16 cellular contexts compared by ENCODE assay signal in the genomic region with DNA sequence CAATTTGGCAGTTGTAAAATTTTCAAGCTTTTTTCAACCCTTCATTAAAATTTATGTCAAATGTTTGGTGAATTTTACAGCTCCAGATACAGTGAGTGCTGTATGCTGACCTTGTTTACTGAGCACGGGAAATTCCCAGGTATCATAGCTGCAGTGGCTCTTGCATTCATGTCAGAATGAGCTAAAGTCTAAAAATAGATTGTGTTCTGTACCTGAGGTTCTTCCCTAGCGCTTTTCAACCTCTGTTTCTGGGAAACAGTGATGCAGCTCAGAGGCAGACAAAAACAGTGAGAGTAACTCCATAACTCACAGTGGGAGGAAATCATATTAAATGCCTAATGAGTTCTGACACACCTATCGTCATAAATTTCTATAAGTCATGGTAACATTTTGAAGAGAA.
A peak's percentile ranks its signal among the peaks of the same experiment; 100 is the strongest.
DNase-seq lines count a peak whose midpoint lies in the region; ATAC-seq and TF ChIP-seq lines count a peak whose summit lies in the region.
"Had no signal": no experiment of that assay in that cellular context is flagged by ENCODE, and none has a peak within 500 bp of the region (broad histone marks: within the 10 kb centered on the region; RNA-seq: fewer than 3 reads in every experiment).

No MANE protein-coding gene starts in this region.

- H2AFZ ChIP-seq in hepatocyte, result no peak overlapping the region

- peak overlapping the region; percentile 21 for H3K27ac ChIP-seq in hepatocyte
- no peak overlapping the region for H3K27ac ChIP-seq in WERI-Rb-1
- H3K27ac ChIP-seq: lower lobe of right lung, prostate gland, thoracic aorta had no signal

- DNase-seq in NCI-H2227 (lab: John Stamatoyannopoulos, UW; ENCODE audit: unreplicated experiment) (peak; percentile 5), hepatocyte (ENCODE audit: low spot score) (peak; percentile 54), pons (ENCODE audit: low spot score) (no peak), anterior cingulate cortex (lab: John Stamatoyannopoulos, UW) (no peak), WERI-Rb-1 (no peak), BE2C (no peak)
- DNase-seq: activated B cell treated with CpG ODN at 0.5 μM for 24 hours; activated effector memory CD4-positive, alpha-beta T cell treated with anti-CD3 and anti-CD28 coated beads, Interleukin-2, amount 50 U/mL, for 16 hours; COR-L47; lower lobe of right lung; NCI-H187 had no signal

- H3K36me3 ChIP-seq in hepatocyte (replicated peaks; ENCODE audit: insufficient read depth, low read depth) (no peaks in the 10 kb centered on the region), WERI-Rb-1 (no peaks in the 10 kb centered on the region), BE2C (no peaks in the 10 kb centered on the region)
- H3K36me3 ChIP-seq: lower lobe of right lung, prostate gland, thoracic aorta had no signal

- TF ChIP-seq CTCF in hepatocyte (IDR thresholded peaks at IDR 0.05; ENCODE audit: poor library complexity), result no peak
- TF ChIP-seq CTCF in WERI-Rb-1 (IDR thresholded peaks at IDR 0.05; ENCODE audit: low read depth, low read length), result no peak
- TF ChIP-seq CTCF in BE2C (IDR thresholded peaks at IDR 0.05; ENCODE audit: low read depth, low read length), result no peak

- H3K4me1 ChIP-seq in hepatocyte (ENCODE audit: insufficient read depth), result no peaks in the 10 kb centered on the region
- H3K4me1 ChIP-seq in BE2C, result 0 out of 2 replicates have a peak, but pooled peaks cover 2% of the 10 kb centered on the region
- H3K4me1 ChIP-seq: lower lobe of right lung, prostate gland had no signal

- no peak overlapping the region for H3K4me2 ChIP-seq in hepatocyte

- H3K4me3 ChIP-seq in hepatocyte (no peak overlapping the region), WERI-Rb-1 (ENCODE audit: low read depth, low read length) (no peak overlapping the region), BE2C (ENCODE audit: low read depth, low read length) (no peak overlapping the region)
- H3K4me3 ChIP-seq: lower lobe of right lung, prostate gland, thoracic aorta had no signal

- H3K79me2 ChIP-seq in hepatocyte, result no peaks in the 10 kb centered on the region

- H4K20me1 ChIP-seq in hepatocyte (ENCODE audit: insufficient read depth, poor library complexity, severe bottlenecking), result no peaks in the 10 kb centered on the region

- ATAC-seq in GM18520 (IDR thresholded peaks at IDR 0.05; ENCODE audit: unreplicated experiment) (peak; percentile 92), HG02588 (IDR thresholded peaks at IDR 0.05; ENCODE audit: unreplicated experiment) (peak; percentile 94)
- ATAC-seq: HCT116 had no signal

- H3K27me3 ChIP-seq in hepatocyte (no peaks in the 10 kb centered on the region), WERI-Rb-1 (ENCODE audit: insufficient read depth, low read depth, severe bottlenecking) (no peaks in the 10 kb centered on the region), BE2C (peaks cover 9% of the 10 kb centered on the region)

- 69% methylated on average over 3 of the region's 3 CpGs for WGBS in hepatocyte (ENCODE audit: low lambda C conversion rate, missing lambda C conversion rate)

- H3K9me2 ChIP-seq in hepatocyte (replicated peaks; ENCODE audit: insufficient read depth), result no peaks in the 10 kb centered on the region

- H3K9me3 ChIP-seq in hepatocyte (ENCODE audit: low read depth) (no peaks in the 10 kb centered on the region), WERI-Rb-1 (ENCODE audit: severe bottlenecking) (no peaks in the 10 kb centered on the region), BE2C (no peaks in the 10 kb centered on the region)
- H3K9me3 ChIP-seq: lower lobe of right lung, prostate gland, thoracic aorta had no signal

Comparison
In these comparisons a context has a peak if more than half of its experiments do, and no peak if none do; other contexts are left out.
1. DNase-seq: peak in NCI-H2227 (single experiment) and hepatocyte (single experiment); none in pons (single experiment), anterior cingulate cortex (0 of 58), WERI-Rb-1 (single experiment) and BE2C (single experiment).